ENCODE assay signal across 1 cellular context in genomic region chr1:16393255-16394177, GRCh38.
TF ChIP-seq lines count a peak whose summit lies in the region.

No MANE protein-coding gene starts in this region.

TF ChIP-seq in HepG2, 621 proteins besides CTCF, POLR2A, EP300 and RAD21:
- peak; percentile 47 for TF ChIP-seq AGO2 (optimal IDR thresholded peaks at IDR 0.05; ENCODE audit: low read depth, low read length)
- TF ChIP-seq ZNF10 (CRISPR knock-in tag; IDR thresholded peaks at IDR 0.05; ENCODE audit: borderline replicate concordance, low read depth), result no peak
- no peak for TF ChIP-seq PHB2 (IDR thresholded peaks at IDR 0.05; ENCODE audit: partially characterized antibody)
- no peak for TF ChIP-seq ZFP36L1 (CRISPR knock-in tag; IDR thresholded peaks at IDR 0.05)
- no peak for TF ChIP-seq GTF2F1 (IDR thresholded peaks at IDR 0.05; ENCODE audit: low read length)
- TF ChIP-seq ZNF687 (CRISPR knock-in tag; IDR thresholded peaks at IDR 0.05), result peak; percentile 12; the same call in 1 of the 2 replicates
- 0 out of 2 replicates have a peak, but pooled peaks have one; percentile 13 for TF ChIP-seq CEBPB (IDR thresholded peaks at IDR 0.05; ENCODE audit: borderline replicate concordance, low read depth, low read length)
- TF ChIP-seq GZF1 (CRISPR knock-in tag; IDR thresholded peaks at IDR 0.05), result no peak
- TF ChIP-seq ZNF496 (CRISPR knock-in tag; IDR thresholded peaks at IDR 0.05; ENCODE audit: insufficient replicate concordance), result no peak
- TF ChIP-seq SNAPC5 (CRISPR knock-in tag; IDR thresholded peaks at IDR 0.05; ENCODE audit: borderline replicate concordance), result no peak
- no peak for TF ChIP-seq NFATC3 (CRISPR knock-in tag; IDR thresholded peaks at IDR 0.05)
- TF ChIP-seq ZNF713 (CRISPR knock-in tag; IDR thresholded peaks at IDR 0.05), result no peak
- no peak for TF ChIP-seq ONECUT2 (CRISPR knock-in tag; IDR thresholded peaks at IDR 0.05)
- no peak for TF ChIP-seq ZNF7 (CRISPR knock-in tag; IDR thresholded peaks at IDR 0.05)
- TF ChIP-seq NFIC (IDR thresholded peaks at IDR 0.05; ENCODE audit: low read length), result no peak
- TF ChIP-seq ZNF547 (CRISPR knock-in tag; IDR thresholded peaks at IDR 0.05), result no peak
- no peak for TF ChIP-seq ZNF296 (CRISPR knock-in tag; conservative IDR thresholded peaks at IDR 0.05)
- TF ChIP-seq REL (CRISPR knock-in tag; conservative IDR thresholded peaks at IDR 0.05), result no peak
- no peak for TF ChIP-seq CSRNP2 (CRISPR knock-in tag; conservative IDR thresholded peaks at IDR 0.05; ENCODE audit: low read depth)
- no peak for TF ChIP-seq MIXL1 (CRISPR knock-in tag; IDR thresholded peaks at IDR 0.05)
- TF ChIP-seq ZNF124 (CRISPR knock-in tag; IDR thresholded peaks at IDR 0.05), result no peak
- TF ChIP-seq MXD3 (CRISPR knock-in tag; IDR thresholded peaks at IDR 0.05), result no peak
- no peak for TF ChIP-seq JUNB (CRISPR knock-in tag; IDR thresholded peaks at IDR 0.05; ENCODE audit: borderline replicate concordance)
- no peak for TF ChIP-seq GMEB2 (CRISPR knock-in tag; IDR thresholded peaks at IDR 0.05; ENCODE audit: low read depth)
